In genomic region chrX:43633757-43634156, GRCh38 we compare ENCODE assay signal across 23 cellular contexts. TPM values are rescaled to one million over a fixed set of nuclear protein-coding genes. Genes with fewer than 3 reads are reported as not detected.
"Had no signal": no experiment of that assay in that cellular context is flagged by ENCODE, and none has a peak within 500 bp of the region (broad histone marks: within the 10 kb centered on the region; RNA-seq: fewer than 3 reads in every experiment).

No MANE protein-coding gene starts in this region.

- DNase-seq: activated CD4-positive, alpha-beta T cell treated with anti-CD3 and anti-CD28 coated beads for 4 hours; activated CD4-positive, CD25-positive, alpha-beta regulatory T cell; activated CD8-positive, alpha-beta memory T cell treated with anti-CD3 and anti-CD28 coated beads, Interleukin-2, amount 50 U/mL, for 48 hours; activated CD8-positive, alpha-beta T cell treated with anti-CD3 and anti-CD28 coated beads for 36 hours; activated effector memory CD4-positive, alpha-beta T cell treated with Interleukin-2 at 50 U/mL for 16 hours; activated naive CD4-positive, alpha-beta T cell; activated T-cell treated with anti-CD3 and anti-CD28 coated beads, Interleukin-2, amount 50 U/mL, for 1 hour; aorta; body of pancreas; KG1; NCI-H1048; NCI-H1930; NCI-H2171; NCI-H345; NCI-H510A; NCI-H526 treated with DMSO at 0.1 percent for 48 hours; NCI-H82; SIG-M5; T-helper 17 cell; T-helper 9 cell had no signal

- H3K36me3 Mint-ChIP-seq: activated naive CD4-positive, alpha-beta T cell treated with anti-CD3 and anti-CD28 coated beads, Interleukin-2, amount 50 U/mL, for 24 hours had no signal

- H3K4me1 Mint-ChIP-seq: activated naive CD4-positive, alpha-beta T cell treated with anti-CD3 and anti-CD28 coated beads, Interleukin-2, amount 50 U/mL, for 24 hours; T-helper 17 cell had no signal

- H3K4me3 ChIP-seq: body of pancreas, cardiac muscle cell had no signal

- H3K36me3 ChIP-seq: cardiac muscle cell had no signal

- H3K9me3 ChIP-seq: body of pancreas had no signal

- H3K4me1 ChIP-seq: body of pancreas had no signal

- H3K27me3 Mint-ChIP-seq: activated CD8-positive, alpha-beta T cell treated with anti-CD3 and anti-CD28 coated beads for 36 hours; activated naive CD4-positive, alpha-beta T cell treated with anti-CD3 and anti-CD28 coated beads, Interleukin-2, amount 50 U/mL, for 24 hours had no signal

- H3K9me3 Mint-ChIP-seq: activated CD8-positive, alpha-beta T cell treated with anti-CD3 and anti-CD28 coated beads for 36 hours; activated naive CD4-positive, alpha-beta T cell treated with anti-CD3 and anti-CD28 coated beads, Interleukin-2, amount 50 U/mL, for 24 hours had no signal

- H3K27ac Mint-ChIP-seq: activated CD8-positive, alpha-beta T cell treated with anti-CD3 and anti-CD28 coated beads for 36 hours; activated naive CD4-positive, alpha-beta T cell treated with anti-CD3 and anti-CD28 coated beads, Interleukin-2, amount 50 U/mL, for 24 hours; T-helper 17 cell had no signal

- H3K4me3 Mint-ChIP-seq: activated CD8-positive, alpha-beta T cell treated with anti-CD3 and anti-CD28 coated beads for 36 hours; activated naive CD4-positive, alpha-beta T cell treated with anti-CD3 and anti-CD28 coated beads, Interleukin-2, amount 50 U/mL, for 24 hours; T-helper 17 cell had no signal

- H3K27me3 ChIP-seq: body of pancreas, cardiac muscle cell had no signal

- H3K27ac ChIP-seq: body of pancreas, cardiac muscle cell had no signal

RNA-seq across cellular contexts. Expression of gene MAOA, which starts 22.3 kb away (rescaled TPM):
- total RNA-seq: OCI-LY7 had no signal
